ENCODE assay signal across 25 cellular contexts in the genomic region with DNA sequence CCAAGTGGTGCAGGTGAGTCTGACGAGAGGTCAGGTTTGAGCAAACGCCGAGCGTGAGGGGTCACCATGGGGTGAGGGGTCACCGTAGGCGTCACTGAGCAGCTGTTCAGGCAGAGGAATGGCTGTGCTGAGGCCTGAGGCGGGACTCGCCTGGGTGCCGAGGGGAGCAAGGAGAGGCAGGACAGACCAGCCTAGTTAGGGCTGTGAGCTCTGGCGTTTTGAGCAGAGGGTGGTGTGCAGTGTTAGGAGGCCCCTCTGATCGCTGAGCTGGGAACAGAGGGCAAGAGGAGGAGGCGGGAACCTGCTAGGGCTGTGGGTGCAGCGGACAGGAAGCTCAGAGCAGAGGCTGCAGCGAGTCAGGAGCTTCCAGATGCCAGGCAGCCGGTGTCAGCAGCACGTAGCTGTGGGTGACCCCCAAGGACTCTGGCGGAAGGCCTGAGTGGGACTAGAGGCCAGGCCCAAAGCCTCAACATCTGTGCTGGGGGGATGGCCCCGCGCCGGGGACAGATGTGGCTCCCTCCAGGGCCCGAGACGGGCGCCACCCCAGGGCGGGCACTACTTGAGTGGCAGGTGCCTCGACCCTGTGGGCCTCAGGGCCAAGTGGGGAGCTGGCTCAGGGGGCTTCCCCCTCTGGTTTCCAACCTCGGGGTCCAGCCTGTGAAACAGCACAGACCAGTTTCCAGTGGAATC. TPM values are rescaled to one million over a fixed set of nuclear protein-coding genes. Genes with fewer than 3 reads are reported as not detected.
A peak's percentile ranks its signal among the peaks of the same experiment; 100 is the strongest.
DNase-seq lines count a peak whose midpoint lies in the region; ATAC-seq and TF ChIP-seq lines count a peak whose summit lies in the region.
"Had no signal": no experiment of that assay in that cellular context is flagged by ENCODE, and none has a peak within 500 bp of the region (broad histone marks: within the 10 kb centered on the region; RNA-seq: fewer than 3 reads in every experiment).

No MANE protein-coding gene starts in this region.

- H3K9me3 Mint-ChIP-seq in endothelial cell (ENCODE audit: unreplicated experiment): no peaks in the 10 kb centered on the region
- H3K9me3 Mint-ChIP-seq in osteocyte (ENCODE audit: unreplicated experiment): no peaks in the 10 kb centered on the region
- H3K9me3 Mint-ChIP-seq in activated T-helper 2 cell treated with anti-CD3 and anti-CD28 coated beads, Interferon-gamma antibody, Interleukin-2, Interleukin-4, amounts not matched to agents 10 μg/mL and 5 μg/mL and 100 μg/mL, durations not matched to agents 14 hours and 24 hours and 36 hours: no peaks in the 10 kb centered on the region
- H3K9me3 Mint-ChIP-seq: activated CD4-positive, alpha-beta T cell treated with anti-CD3 and anti-CD28 coated beads, Interleukin-2, amount 10 ng/mL, durations not matched to agents 24 days and 14 days; CD8-positive, alpha-beta T cell had no signal

- H3K36me3 Mint-ChIP-seq in endothelial cell (ENCODE audit: low read depth, unreplicated experiment) (no peaks in the 10 kb centered on the region), osteocyte (ENCODE audit: unreplicated experiment) (no peaks in the 10 kb centered on the region)
- no peaks in the 10 kb centered on the region for H3K36me3 Mint-ChIP-seq in activated T-helper 2 cell treated with anti-CD3 and anti-CD28 coated beads, Interferon-gamma antibody, Interleukin-2, Interleukin-4, amounts not matched to agents 10 μg/mL and 5 μg/mL and 100 μg/mL, durations not matched to agents 14 hours and 24 hours and 36 hours (ENCODE audit: low read depth)
- H3K36me3 Mint-ChIP-seq: CD8-positive, alpha-beta T cell had no signal

- H3K9ac ChIP-seq in BLaER1 treated with 17β-estradiol and CSF1 and Interleukin-3, amounts not matched to agents 10 nM and 100 nM: peak overlapping the region in 6 of 11 experiments; percentile 1 to 56 (median 30); a peak in 8 of 22 replicates

- H4K20me1 ChIP-seq in BLaER1 treated with 17β-estradiol and CSF1 and Interleukin-3, amounts not matched to agents 10 nM and 100 nM: 0 out of 22 replicates have a peak, but pooled peaks cover 0 to 4% (median 0%) of the 10 kb centered on the region in 11 experiments

- in situ Hi-C loops in GM13977 (cut with MboI; ENCODE audit: low pct_unique_long_range_greater_than_20kb, low sequenced_read_pairs, unreplicated experiment): no loop called here

- peak overlapping the region in 3 of 11 experiments; percentile 14 to 66 (median 28); a peak in 4 of 22 replicates for H3K27ac ChIP-seq in BLaER1 treated with 17β-estradiol and CSF1 and Interleukin-3, amounts not matched to agents 10 nM and 100 nM
- H3K27ac ChIP-seq: brain microvascular endothelial cell, stomach, tibial nerve had no signal

- H3K4me1 Mint-ChIP-seq in endothelial cell (ENCODE audit: unreplicated experiment) (peaks cover 9% of the 10 kb centered on the region), osteocyte (ENCODE audit: unreplicated experiment) (peaks cover 7% of the 10 kb centered on the region)
- H3K4me1 Mint-ChIP-seq in activated T-helper 2 cell treated with anti-CD3 and anti-CD28 coated beads, Interferon-gamma antibody, Interleukin-2, Interleukin-4, amounts not matched to agents 10 μg/mL and 5 μg/mL and 100 μg/mL, durations not matched to agents 14 hours and 24 hours and 36 hours (ENCODE audit: low read depth): no peaks in the 10 kb centered on the region
- H3K4me1 Mint-ChIP-seq: activated CD4-positive, alpha-beta T cell treated with anti-CD3 and anti-CD28 coated beads, Interleukin-2, amount 10 ng/mL, durations not matched to agents 24 days and 14 days had no signal

- peak overlapping the region; percentile 38 to 95 (median 87) for H3K4me2 ChIP-seq in BLaER1 treated with 17β-estradiol and CSF1 and Interleukin-3, amounts not matched to agents 10 nM and 100 nM

- peaks cover 0 to 35% (median 0%) of the 10 kb centered on the region in 11 experiments; a peak in 6 of 22 replicates for H3K27me3 ChIP-seq in BLaER1 treated with 17β-estradiol and CSF1 and Interleukin-3, amounts not matched to agents 10 nM and 100 nM
- H3K27me3 ChIP-seq: brain microvascular endothelial cell, tibial nerve had no signal

- peaks cover 35 to 57% (median 49%) of the 10 kb centered on the region in 10 experiments for H3K4me1 ChIP-seq in BLaER1 treated with 17β-estradiol and CSF1 and Interleukin-3, amounts not matched to agents 10 nM and 100 nM

- no peak for ATAC-seq in GM21526 (IDR thresholded peaks at IDR 0.05; ENCODE audit: low FRiP score, unreplicated experiment)
- ATAC-seq: CD8-positive, alpha-beta T cell; HCT116; Right ventricle myocardium inferior had no signal

- H3K27ac Mint-ChIP-seq in endothelial cell (ENCODE audit: unreplicated experiment) (no peak overlapping the region), osteocyte (ENCODE audit: unreplicated experiment) (no peak overlapping the region)
- H3K27ac Mint-ChIP-seq in activated T-helper 2 cell treated with anti-CD3 and anti-CD28 coated beads, Interferon-gamma antibody, Interleukin-2, Interleukin-4, amounts not matched to agents 10 μg/mL and 5 μg/mL and 100 μg/mL, durations not matched to agents 14 hours and 24 hours and 36 hours: no peak overlapping the region
- H3K27ac Mint-ChIP-seq: activated CD4-positive, alpha-beta T cell treated with anti-CD3 and anti-CD28 coated beads, Interleukin-2, amount 10 ng/mL, durations not matched to agents 24 days and 14 days; CD8-positive, alpha-beta T cell had no signal

- H3K9me3 ChIP-seq in BLaER1 treated with 17β-estradiol and CSF1 and Interleukin-3, amounts not matched to agents 10 nM and 100 nM (replicated peaks in 1 of 11): no peaks in the 10 kb centered on the region
- H3K9me3 ChIP-seq: stomach had no signal

- H3K4me3 ChIP-seq in BLaER1 treated with 17β-estradiol and CSF1 and Interleukin-3, amounts not matched to agents 10 nM and 100 nM: peak overlapping the region in 1 of 10 experiments; percentile 6; a peak in 2 of 20 replicates
- H3K4me3 ChIP-seq: lung, stomach, tibial nerve had no signal

- intact Hi-C loops in activated T-helper 2 cell treated with anti-CD3 and anti-CD28 coated beads, Interferon-gamma antibody, Interleukin-2, Interleukin-4, amounts not matched to agents 10 μg/mL and 5 μg/mL and 100 μg/mL, durations not matched to agents 14 hours and 24 hours and 36 hours (cut with micrococcal nuclease): no loop called here

- H3K4me3 Mint-ChIP-seq in endothelial cell (ENCODE audit: unreplicated experiment) (peak overlapping the region; percentile 69), osteocyte (ENCODE audit: unreplicated experiment) (no peak overlapping the region)
- H3K4me3 Mint-ChIP-seq in activated T-helper 2 cell treated with anti-CD3 and anti-CD28 coated beads, Interferon-gamma antibody, Interleukin-2, Interleukin-4, amounts not matched to agents 10 μg/mL and 5 μg/mL and 100 μg/mL, durations not matched to agents 14 hours and 24 hours and 36 hours (ENCODE audit: low read depth): no peak overlapping the region
- H3K4me3 Mint-ChIP-seq: activated CD4-positive, alpha-beta T cell treated with anti-CD3 and anti-CD28 coated beads, Interleukin-2, amount 10 ng/mL, durations not matched to agents 24 days and 14 days; CD8-positive, alpha-beta T cell had no signal

- no peak for TF ChIP-seq CTCF in GM13977 (IDR thresholded peaks at IDR 0.05; ENCODE audit: extremely low read depth, insufficient read depth, missing control alignments)
- no peak for TF ChIP-seq CTCF in endothelial cell (IDR thresholded peaks at IDR 0.05; ENCODE audit: unreplicated experiment)
- TF ChIP-seq CTCF in osteocyte (IDR thresholded peaks at IDR 0.05): no peak

- H3K36me3 ChIP-seq in BLaER1 treated with 17β-estradiol and CSF1 and Interleukin-3, amounts not matched to agents 10 nM and 100 nM: no peaks in the 10 kb centered on the region
- H3K36me3 ChIP-seq: brain microvascular endothelial cell, stomach, tibial nerve had no signal

- DNase-seq in GM13977 (ENCODE audit: low spot score) (peak; percentile 23), endothelial cell (ENCODE audit: low spot score) (no peak), osteocyte (ENCODE audit: extremely low spot score, unreplicated experiment) (peak; percentile 82)
- DNase-seq in stimulated activated CD4-positive, alpha-beta T cell treated with anti-CD3 and anti-CD28 coated beads, Interleukin-4, amount 100 ng/mL, for 1 hour: no peak
- no peak for DNase-seq in activated T-helper 2 cell treated with anti-CD3 and anti-CD28 coated beads, Interferon-gamma antibody, Interleukin-2, Interleukin-4, amounts not matched to agents 10 μg/mL and 5 μg/mL and 100 μg/mL, durations not matched to agents 14 hours and 24 hours and 36 hours (ENCODE audit: low spot score)
- DNase-seq: activated CD4-positive, alpha-beta T cell treated with anti-CD3 and anti-CD28 coated beads, Interleukin-2, amount 10 ng/mL, durations not matched to agents 24 days and 14 days; brain microvascular endothelial cell; DMS 273 treated with DMSO at 0.1 percent for 48 hours; NCI-H1092 treated with DMSO at 0.1 percent for 48 hours; NCI-H2029; NCI-H226; NCI-H748 treated with DMSO at 0.1 percent for 48 hours; retina; stimulated activated CD4-positive, alpha-beta T cell treated with anti-CD3 and anti-CD28 coated beads, Interleukin-12 subunit alpha, Interleukin-12 subunit beta, amount 100 ng/mL, for 4 hours; stimulated activated CD4-positive, alpha-beta T cell treated with anti-CD3 and anti-CD28 coated beads, Interleukin-4, amount 100 ng/mL, for 4 hours; stomach had no signal

- H3K27me3 Mint-ChIP-seq in endothelial cell (ENCODE audit: unreplicated experiment) (peaks cover 14% of the 10 kb centered on the region), osteocyte (ENCODE audit: unreplicated experiment) (peaks cover 8% of the 10 kb centered on the region)
- peaks cover 1% of the 10 kb centered on the region for H3K27me3 Mint-ChIP-seq in activated T-helper 2 cell treated with anti-CD3 and anti-CD28 coated beads, Interferon-gamma antibody, Interleukin-2, Interleukin-4, amounts not matched to agents 10 μg/mL and 5 μg/mL and 100 μg/mL, durations not matched to agents 14 hours and 24 hours and 36 hours (ENCODE audit: low read depth)
- H3K27me3 Mint-ChIP-seq: activated CD4-positive, alpha-beta T cell treated with anti-CD3 and anti-CD28 coated beads, Interleukin-2, amount 10 ng/mL, durations not matched to agents 24 days and 14 days had no signal

RNA-seq across cellular contexts. Expression of a gene that starts 55.7 kb away (rescaled TPM):
- 0.56 TPM for total RNA-seq in endothelial cell (ENCODE audit: unreplicated experiment)
- not detected in 2 replicates for total RNA-seq in osteocyte
- not detected in 2 replicates for total RNA-seq in activated T-helper 2 cell treated with anti-CD3 and anti-CD28 coated beads, Interferon-gamma antibody, Interleukin-2, Interleukin-4, amounts not matched to agents 10 μg/mL and 5 μg/mL and 100 μg/mL, durations not matched to agents 14 hours and 24 hours and 36 hours
- total RNA-seq: activated CD4-positive, alpha-beta T cell treated with anti-CD3 and anti-CD28 coated beads, Interleukin-2, amount 10 ng/mL, durations not matched to agents 24 days and 14 days; CD8-positive, alpha-beta T cell; OCI-LY7; Right ventricle myocardium inferior; T-helper 2 cell treated with Interferon-gamma antibody and Interleukin-4, amounts not matched to agents 100 ng/mL and 5 ng/mL, for 36 hours had no signal

Comparison
In these comparisons a context has a peak if more than half of its experiments do, and no peak if none do; other contexts are left out.
1. DNase-seq: peak in GM13977 (single experiment) and osteocyte (single experiment); none in endothelial cell (single experiment), stimulated activated CD4-positive, alpha-beta T cell treated with anti-CD3 and anti-CD28 coated beads, Interleukin-4, amount 100 ng/mL, for 1 hour (single experiment) and activated T-helper 2 cell treated with anti-CD3 and anti-CD28 coated beads, Interferon-gamma antibody, Interleukin-2, Interleukin-4, amounts not matched to agents 10 μg/mL and 5 μg/mL and 100 μg/mL, durations not matched to agents 14 hours and 24 hours and 36 hours (single experiment).